ENCODE assay signal across 8 cellular contexts in genomic region chr17:74862108-74862901, GRCh38. TPM values are rescaled to one million over a fixed set of nuclear protein-coding genes. Genes with fewer than 3 reads are reported as not detected.
DNase-seq lines count a peak whose midpoint lies in the region; ATAC-seq and TF ChIP-seq lines count a peak whose summit lies in the region.

No MANE protein-coding gene starts in this region.

- TF ChIP-seq CTCF in natural killer cell (IDR thresholded peaks at IDR 0.05), result peak; percentile 63

- no peak overlapping the region for H3K4me3 Mint-ChIP-seq in activated CD8-positive, alpha-beta memory T cell treated with anti-CD3 and anti-CD28 coated beads, Interleukin-2, amount 10 ng/mL, durations not matched to agents 7 days and 5 days
- peak overlapping the region; percentile 40 for H3K4me3 Mint-ChIP-seq in natural killer cell

- H3K36me3 Mint-ChIP-seq in activated CD8-positive, alpha-beta memory T cell treated with anti-CD3 and anti-CD28 coated beads, Interleukin-2, amount 10 ng/mL, durations not matched to agents 7 days and 5 days, result peaks cover 6% of the 10 kb centered on the region
- no peaks in the 10 kb centered on the region for H3K36me3 Mint-ChIP-seq in natural killer cell

- DNase-seq in NCI-H1436 (lab: John Stamatoyannopoulos, UW), result peak; percentile 59
- no peak for DNase-seq in NCI-H1436 treated with DMSO at 0.1 percent for 48 hours (lab: John Stamatoyannopoulos, UW)
- peak; percentile 46 for DNase-seq in NCI-H460 (ENCODE audit: extremely low read depth, low read depth)
- peak; percentile 78 for DNase-seq in activated CD8-positive, alpha-beta memory T cell treated with anti-CD3 and anti-CD28 coated beads, Interleukin-2, amount 10 ng/mL, durations not matched to agents 7 days and 5 days
- peak; percentile 79 for DNase-seq in epidermal melanocyte (ENCODE audit: insufficient read length, low spot score)
- peak; percentile 53 for DNase-seq in natural killer cell
- peak; percentile 37 to 71 (median 59) for DNase-seq in stimulated activated naive CD4-positive, alpha-beta T cell (lab: John Stamatoyannopoulos, UW)

- H3K9me3 Mint-ChIP-seq in activated CD8-positive, alpha-beta memory T cell treated with anti-CD3 and anti-CD28 coated beads, Interleukin-2, amount 10 ng/mL, durations not matched to agents 7 days and 5 days (ENCODE audit: low read depth), result no peaks in the 10 kb centered on the region
- no peaks in the 10 kb centered on the region for H3K9me3 Mint-ChIP-seq in natural killer cell

- peaks cover 7% of the 10 kb centered on the region for H3K4me1 Mint-ChIP-seq in activated CD8-positive, alpha-beta memory T cell treated with anti-CD3 and anti-CD28 coated beads, Interleukin-2, amount 10 ng/mL, durations not matched to agents 7 days and 5 days
- H3K4me1 Mint-ChIP-seq in natural killer cell, result peaks cover 6 to 31% of the 10 kb centered on the region in 2 donors

- ATAC-seq in activated CD8-positive, alpha-beta memory T cell treated with anti-CD3 and anti-CD28 coated beads, Interleukin-2, amount 10 ng/mL, durations not matched to agents 7 days and 5 days, result peak; percentile 61
- ATAC-seq in natural killer cell (peak; percentile 56 to 63 (median 60)), HG02840 (IDR thresholded peaks at IDR 0.05; ENCODE audit: low FRiP score, unreplicated experiment) (no peak)

- H3K27me3 Mint-ChIP-seq in activated CD8-positive, alpha-beta memory T cell treated with anti-CD3 and anti-CD28 coated beads, Interleukin-2, amount 10 ng/mL, durations not matched to agents 7 days and 5 days, result peaks cover 41% of the 10 kb centered on the region
- H3K27me3 Mint-ChIP-seq in natural killer cell (ENCODE audit: low read depth in 2 of 2), result peaks cover 21 to 39% of the 10 kb centered on the region in 2 donors

- no peak overlapping the region for H3K27ac Mint-ChIP-seq in activated CD8-positive, alpha-beta memory T cell treated with anti-CD3 and anti-CD28 coated beads, Interleukin-2, amount 10 ng/mL, durations not matched to agents 7 days and 5 days
- H3K27ac Mint-ChIP-seq in natural killer cell, result no peak overlapping the region

- intact Hi-C loops in natural killer cell (cut with micrococcal nuclease), result loop anchor here (2.0 kb wide), 1 partner anchor 72 kb away; no protein-coding TSS in a partner anchor

- CTCF ChIA-PET in activated CD8-positive, alpha-beta memory T cell treated with anti-CD3 and anti-CD28 coated beads, Interleukin-2, amount 10 ng/mL, durations not matched to agents 7 days and 5 days (lab: Charles Lee), result interaction anchor here (0.8 to 20.3 kb wide), 25 partner anchors 10 to 494 kb away, joined by 3 to 262 read pairs (median 5); partner anchors contain the start of gene FDXR

RNA-seq across cellular contexts. Expression of gene GRIN2C, which starts 2.6 kb away (rescaled TPM):
- not detected in 2 replicates for total RNA-seq in NCI-H460 (2014; rRNA removed; shearing (Covaris generic))
- polyA plus RNA-seq in NCI-H460 (2014; cell fraction: nucleus; rRNA removed), result not detected in 2 replicates
- under 1 TPM; 0.07 to 0.09 TPM for total RNA-seq in activated CD8-positive, alpha-beta memory T cell treated with anti-CD3 and anti-CD28 coated beads, Interleukin-2, amount 10 ng/mL, durations not matched to agents 7 days and 5 days
- not detected for total RNA-seq in natural killer cell

RNA-seq across cellular contexts. Expression of gene FDXR, which starts 10.5 kb away (rescaled TPM):
- 35.0 and 36.9 TPM in 2 replicates for total RNA-seq in NCI-H460 (2014; rRNA removed; shearing (Covaris generic))
- polyA plus RNA-seq in NCI-H460 (2014; cell fraction: nucleus; rRNA removed), result 47.3 and 54.6 TPM in 2 replicates
- 10 to 100 TPM; 38.2 to 39.4 TPM for total RNA-seq in activated CD8-positive, alpha-beta memory T cell treated with anti-CD3 and anti-CD28 coated beads, Interleukin-2, amount 10 ng/mL, durations not matched to agents 7 days and 5 days
- 1 to 10 TPM; 4.5 to 9.1 (median 7.8) TPM for total RNA-seq in natural killer cell

RNA-seq across cellular contexts. Expression of gene FADS6, which starts 31.1 kb away (rescaled TPM):
- total RNA-seq in NCI-H460 (2014; rRNA removed; shearing (Covaris generic)), result not detected in 2 replicates
- not detected in 2 replicates for polyA plus RNA-seq in NCI-H460 (2014; cell fraction: nucleus; rRNA removed)
- total RNA-seq in activated CD8-positive, alpha-beta memory T cell treated with anti-CD3 and anti-CD28 coated beads, Interleukin-2, amount 10 ng/mL, durations not matched to agents 7 days and 5 days, result not detected
- not detected for total RNA-seq in natural killer cell
